In the genomic region with DNA sequence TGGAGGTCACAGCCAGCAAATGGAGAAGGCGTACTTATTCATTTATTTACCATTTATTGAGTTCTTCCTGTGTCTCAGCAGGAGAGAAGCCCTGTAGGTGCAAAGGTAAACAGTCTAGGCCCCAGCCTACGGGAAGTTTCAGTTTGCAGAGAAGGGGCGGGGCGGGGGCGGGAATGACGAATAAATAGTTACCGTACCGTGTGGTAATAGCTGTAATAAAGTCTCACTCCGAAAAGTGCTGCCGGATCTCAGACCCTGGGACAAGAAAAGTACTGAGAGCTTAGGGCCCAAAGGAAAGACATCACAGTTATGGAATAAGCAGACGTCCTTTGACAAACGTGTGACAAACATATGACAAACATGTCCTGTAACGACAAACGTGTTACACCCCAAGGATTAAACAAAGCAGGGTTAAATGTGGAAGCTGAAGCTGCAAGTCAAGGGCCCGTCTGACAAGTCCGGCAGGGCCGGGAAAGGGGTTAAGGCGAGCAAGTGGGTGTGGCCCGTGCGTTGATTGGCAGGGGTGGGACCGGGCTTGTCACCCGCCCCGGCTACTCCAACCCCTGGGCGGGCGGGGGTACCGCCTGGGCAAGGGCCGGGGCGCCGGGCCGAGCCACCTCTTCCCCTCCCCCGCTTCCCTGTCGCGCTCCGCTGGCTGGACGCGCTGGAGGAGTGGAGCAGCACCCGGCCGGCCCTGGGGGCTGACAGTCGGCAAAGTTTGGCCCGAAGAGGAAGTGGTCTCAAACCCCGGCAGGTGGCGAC, we compare ENCODE assay signal across 8 cellular contexts. TPM values are rescaled to one million over a fixed set of nuclear protein-coding genes. Genes with fewer than 3 reads are reported as not detected.
DNase-seq lines count a peak whose midpoint lies in the region; ATAC-seq and TF ChIP-seq lines count a peak whose summit lies in the region.

A gene with protein sequence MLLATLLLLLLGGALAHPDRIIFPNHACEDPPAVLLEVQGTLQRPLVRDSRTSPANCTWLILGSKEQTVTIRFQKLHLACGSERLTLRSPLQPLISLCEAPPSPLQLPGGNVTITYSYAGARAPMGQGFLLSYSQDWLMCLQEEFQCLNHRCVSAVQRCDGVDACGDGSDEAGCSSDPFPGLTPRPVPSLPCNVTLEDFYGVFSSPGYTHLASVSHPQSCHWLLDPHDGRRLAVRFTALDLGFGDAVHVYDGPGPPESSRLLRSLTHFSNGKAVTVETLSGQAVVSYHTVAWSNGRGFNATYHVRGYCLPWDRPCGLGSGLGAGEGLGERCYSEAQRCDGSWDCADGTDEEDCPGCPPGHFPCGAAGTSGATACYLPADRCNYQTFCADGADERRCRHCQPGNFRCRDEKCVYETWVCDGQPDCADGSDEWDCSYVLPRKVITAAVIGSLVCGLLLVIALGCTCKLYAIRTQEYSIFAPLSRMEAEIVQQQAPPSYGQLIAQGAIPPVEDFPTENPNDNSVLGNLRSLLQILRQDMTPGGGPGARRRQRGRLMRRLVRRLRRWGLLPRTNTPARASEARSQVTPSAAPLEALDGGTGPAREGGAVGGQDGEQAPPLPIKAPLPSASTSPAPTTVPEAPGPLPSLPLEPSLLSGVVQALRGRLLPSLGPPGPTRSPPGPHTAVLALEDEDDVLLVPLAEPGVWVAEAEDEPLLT (plus strand): TSS at position 541 of the 762 bp plus-strand sequence. CDS start 564 bp downstream, outside the sequence.

- no peaks in the 10 kb centered on the region for H3K9me3 Mint-ChIP-seq in activated CD4-positive, alpha-beta memory T cell treated with anti-CD3 and anti-CD28 coated beads, Interleukin-2, amount 10 ng/mL, durations not matched to agents 7 days and 5 days

- H3K4me3 Mint-ChIP-seq in activated CD4-positive, alpha-beta memory T cell treated with anti-CD3 and anti-CD28 coated beads, Interleukin-2, amount 10 ng/mL, durations not matched to agents 7 days and 5 days: peak within 1 kb of the TSS; percentile 86

- ATAC-seq in GM19351 (IDR thresholded peaks at IDR 0.05; ENCODE audit: unreplicated experiment) (peak; percentile 81), HG03469 (IDR thresholded peaks at IDR 0.05; ENCODE audit: unreplicated experiment) (peak; percentile 45)

- H3K36me3 Mint-ChIP-seq in activated CD4-positive, alpha-beta memory T cell treated with anti-CD3 and anti-CD28 coated beads, Interleukin-2, amount 10 ng/mL, durations not matched to agents 7 days and 5 days (ENCODE audit: low read depth): peaks cover 31% of the 10 kb centered on the region

- no peak for TF ChIP-seq CTCF in C4-2B (conservative IDR thresholded peaks at IDR 0.05)

- DNase-seq in NCI-H774 (lab: John Stamatoyannopoulos, UW) (peak; percentile 85), lung microvascular endothelial cell (ENCODE audit: low read depth in 2 of 2) (peak; percentile 87 to 88)
- peak; percentile 87 for DNase-seq in activated CD4-positive, alpha-beta memory T cell treated with anti-CD3 and anti-CD28 coated beads, Interleukin-2, amount 10 ng/mL, durations not matched to agents 7 days and 5 days
- DNase-seq in effector CD4-positive, alpha-beta T cell: peak; percentile 65
- peak; percentile 62 to 80 (median 75) for DNase-seq in stimulated activated CD4-positive, alpha-beta T cell treated with anti-CD3 and anti-CD28 coated beads, TNF-alpha, amount 100 ng/mL, for 48 hours (ENCODE audit: low read depth in 3 of 3)

- CTCF ChIA-PET in activated CD4-positive, alpha-beta memory T cell treated with anti-CD3 and anti-CD28 coated beads, Interleukin-2, amount 10 ng/mL, durations not matched to agents 7 days and 5 days (lab: Charles Lee): interaction anchor here (0.7 to 7.8 kb wide), 20 partner anchors 12 to 301 kb away, joined by 3 to 145 read pairs (median 6); a partner anchor contains a TSS

- peak within 1 kb of the TSS; percentile 84 for H3K27ac ChIP-seq in C4-2B

- peak within 1 kb of the TSS; percentile 97 for H3K27ac Mint-ChIP-seq in activated CD4-positive, alpha-beta memory T cell treated with anti-CD3 and anti-CD28 coated beads, Interleukin-2, amount 10 ng/mL, durations not matched to agents 7 days and 5 days

- H3K4me1 Mint-ChIP-seq in activated CD4-positive, alpha-beta memory T cell treated with anti-CD3 and anti-CD28 coated beads, Interleukin-2, amount 10 ng/mL, durations not matched to agents 7 days and 5 days: peaks cover 39% of the 10 kb centered on the region

- POLR2A ChIA-PET in activated CD4-positive, alpha-beta memory T cell treated with anti-CD3 and anti-CD28 coated beads, Interleukin-2, amount 10 ng/mL, durations not matched to agents 7 days and 5 days (lab: Charles Lee): interaction anchor here (0.6 to 7.7 kb wide), 23 partner anchors 10 to 315 kb away, joined by 3 to 115 read pairs (median 5); a partner anchor contains a TSS

- no peaks in the 10 kb centered on the region for H3K27me3 Mint-ChIP-seq in activated CD4-positive, alpha-beta memory T cell treated with anti-CD3 and anti-CD28 coated beads, Interleukin-2, amount 10 ng/mL, durations not matched to agents 7 days and 5 days

RNA-seq across cellular contexts. Expression of the gene that starts here (rescaled TPM):
- 10 to 100 TPM; 88.5 to 98.6 TPM for total RNA-seq in activated CD4-positive, alpha-beta memory T cell treated with anti-CD3 and anti-CD28 coated beads, Interleukin-2, amount 10 ng/mL, durations not matched to agents 7 days and 5 days
- total RNA-seq in lung microvascular endothelial cell: 37.3 and 44.0 TPM in 2 replicates

Comparison
In these comparisons a context has a peak if more than half of its experiments do, and no peak if none do; other contexts are left out.
1. Peak in every context shown above with its lines: DNase-seq, ATAC-seq and H3K27ac ChIP-seq.